In genomic region chr1:150605451-150605731, GRCh38 we compare ENCODE assay signal across 8 cellular contexts. TPM values are rescaled to one million over a fixed set of nuclear protein-coding genes. Genes with fewer than 3 reads are reported as not detected.
DNase-seq lines count a peak whose midpoint lies in the region; ATAC-seq, FAIRE-seq and TF ChIP-seq lines count a peak whose summit lies in the region.
"Not testable (repeated sequence)": the region's sequence is repeated elsewhere in the genome, so short reads cannot be mapped to it uniquely, and the experiment has no call there.

No MANE protein-coding gene starts in this region.

- CTCF ChIA-PET in A549 (lab: Yijun Ruan, JAX) (interaction anchor here (0.7 to 9.7 kb wide), 5 partner anchors 16 to 45 kb away, joined by 4 to 53 read pairs (median 6); no protein-coding TSS in a partner anchor), MCF 10A (lab: Yijun Ruan, JAX) (interaction anchor here (0.7 to 1.3 kb wide), 4 partner anchors 14 to 53 kb away, joined by 3 to 4 read pairs (median 3); no protein-coding TSS in a partner anchor)
- CTCF ChIA-PET in activated CD4-positive, alpha-beta T cell treated with anti-CD3 and anti-CD28 coated beads for 36 hours (lab: Charles Lee) = interaction anchor here (0.7 kb wide), 1 partner anchor 108 kb away, joined by 3 read pairs; no protein-coding TSS in a partner anchor

- not testable (repeated sequence) for H3K27me3 ChIP-seq in HUES48 (ENCODE audit: control insufficient read depth, insufficient read depth, low read length); fibroblast of lung (ENCODE audit: control insufficient read depth, insufficient read depth, low read length); lung (ENCODE audit: control insufficient read depth, insufficient read depth); thoracic aorta (replicated peaks; ENCODE audit: insufficient read depth)

- H4K20me1 ChIP-seq in fibroblast of lung (ENCODE audit: control insufficient read depth, extremely low read depth, insufficient read depth, low read length) = not testable (repeated sequence)

- FAIRE-seq in A549 (lab: Jason Lieb, UNC) = not testable (repeated sequence)

- not testable (repeated sequence) for TF ChIP-seq CTCF in A549 (IDR thresholded peaks at IDR 0.05); MCF 10A (IDR thresholded peaks at IDR 0.05; ENCODE audit: unreplicated experiment); fibroblast of lung (conservative IDR thresholded peaks at IDR 0.05 in 1 of 2, IDR thresholded peaks at IDR 0.05 in 1 of 2; ENCODE audit: low read depth in 1 of 2, low read length in 2 of 2); lung (IDR thresholded peaks at IDR 0.05; ENCODE audit: control extremely low read depth, extremely low read depth); thoracic aorta (IDR thresholded peaks at IDR 0.05)

- not testable (repeated sequence) for H3K9me3 Mint-ChIP-seq in activated CD4-positive, alpha-beta T cell treated with anti-CD3 and anti-CD28 coated beads for 36 hours (ENCODE audit: low read depth); MCF 10A (ENCODE audit: unreplicated experiment)

- not testable (repeated sequence) for H3K9ac ChIP-seq in HUES48 (ENCODE audit: low read depth, low read length); fibroblast of lung (ENCODE audit: insufficient read depth, low read length)

- H3K4me3 Mint-ChIP-seq in activated CD4-positive, alpha-beta T cell treated with anti-CD3 and anti-CD28 coated beads for 36 hours; MCF 10A (ENCODE audit: unreplicated experiment): not testable (repeated sequence)

- H3K4me2 ChIP-seq in A549 = peak overlapping the region; percentile 65
- not testable (repeated sequence) for H3K4me2 ChIP-seq in fibroblast of lung (ENCODE audit: extremely low read depth, insufficient read depth, low read length)

- H3K36me3 ChIP-seq in HUES48 (ENCODE audit: control insufficient read depth, insufficient read depth, low read length); fibroblast of lung (ENCODE audit: control insufficient read depth, insufficient read depth, low read length); lung (ENCODE audit: control insufficient read depth in 2 of 2, insufficient read depth in 2 of 2, low read length in 2 of 2); thoracic aorta: not testable (repeated sequence)

- H3K27ac ChIP-seq in A549 = peak overlapping the region; percentile 89
- peak overlapping the region; percentile 97 for H3K27ac ChIP-seq in HUES48 (ENCODE audit: low read depth, low read length)
- H3K27ac ChIP-seq in fibroblast of lung (ENCODE audit: insufficient read depth, low read length) = peak overlapping the region; percentile 96
- H3K27ac ChIP-seq in lung (ENCODE audit: low read depth in 1 of 2, low read length in 1 of 2) = peak overlapping the region; percentile 56 to 87
- H3K27ac ChIP-seq in thoracic aorta = peak overlapping the region; percentile 40 to 65

- not testable (repeated sequence) for BruUV-seq in MCF 10A (replicated peaks; lab: Mats Ljungman, UMichigan)

- TF ChIP-seq POLR2A in A549 (IDR thresholded peaks at IDR 0.05; ENCODE audit: low read length) = not testable (repeated sequence)

- H3K36me3 Mint-ChIP-seq in activated CD4-positive, alpha-beta T cell treated with anti-CD3 and anti-CD28 coated beads for 36 hours (ENCODE audit: low read depth) = not testable (repeated sequence)
- H3K36me3 Mint-ChIP-seq in MCF 10A (ENCODE audit: insufficient read depth, unreplicated experiment) = peaks cover 40% of the 10 kb centered on the region

- ATAC-seq in A549; activated CD4-positive, alpha-beta T cell treated with anti-CD3 and anti-CD28 coated beads for 36 hours; lung (ENCODE audit: insufficient read depth, low FRiP score); thoracic aorta (ENCODE audit: insufficient number of reproducible peaks, low FRiP score, low read depth): not testable (repeated sequence)

- H3K4me1 ChIP-seq in A549 (peaks cover 47% of the 10 kb centered on the region), HUES48 (ENCODE audit: control insufficient read depth, insufficient read depth, low read length) (peaks cover 24% of the 10 kb centered on the region), lung (ENCODE audit: control insufficient read depth in 2 of 2, insufficient read depth in 2 of 2, low read length in 2 of 2) (peaks cover 5 to 16% of the 10 kb centered on the region in 2 donors), thoracic aorta (ENCODE audit: control insufficient read depth in 1 of 2, low read depth in 2 of 2) (peaks cover 18 to 31% of the 10 kb centered on the region in 2 donors)
- not testable (repeated sequence) for H3K4me1 ChIP-seq in fibroblast of lung (ENCODE audit: control insufficient read depth, extremely low read depth, insufficient read depth, low read length)

- H3K27me3 Mint-ChIP-seq in activated CD4-positive, alpha-beta T cell treated with anti-CD3 and anti-CD28 coated beads for 36 hours; MCF 10A (ENCODE audit: insufficient read depth, unreplicated experiment): not testable (repeated sequence)

- not testable (repeated sequence) for H2AFZ ChIP-seq in fibroblast of lung (ENCODE audit: low read length)

- TF ChIP-seq RAD21 in A549 (conservative IDR thresholded peaks at IDR 0.05 in 1 of 2, IDR thresholded peaks at IDR 0.05 in 1 of 2) = not testable (repeated sequence)

- not testable (repeated sequence) for H3K79me2 ChIP-seq in fibroblast of lung (ENCODE audit: control insufficient read depth, insufficient read depth, low read length)

- TF ChIP-seq EP300 in A549 (IDR thresholded peaks at IDR 0.05) = not testable (repeated sequence)

- not testable (repeated sequence) for H3K4me3 ChIP-seq in A549; HUES48 (ENCODE audit: low read depth, low read length); fibroblast of lung (replicated peaks in 1 of 4; ENCODE audit: control extremely low read depth in 1 of 4, insufficient read depth in 1 of 4, low read depth in 3 of 4, low read length in 4 of 4); lung; thoracic aorta

- WGBS in A549 (ENCODE audit: missing lambda C conversion rate) = 85% methylated on average over 3 of the region's 3 CpGs
- WGBS in lung, 2 donors = 98 to 100% methylated on average over 3 of the region's 3 CpGs

- not testable (repeated sequence) for DNase-seq in A549 (ENCODE audit: low read depth in 1 of 2, low spot score in 1 of 2); activated CD4-positive, alpha-beta T cell treated with anti-CD3 and anti-CD28 coated beads for 36 hours; MCF 10A (ENCODE audit: unreplicated experiment); fibroblast of lung (ENCODE audit: low read depth in 2 of 2); lung (ENCODE audit: low spot score); thoracic aorta (ENCODE audit: low spot score)
- DNase-seq in posterior vena cava (ENCODE audit: low spot score) = peak; percentile 17

- peaks cover 27% of the 10 kb centered on the region for H3K4me1 Mint-ChIP-seq in activated CD4-positive, alpha-beta T cell treated with anti-CD3 and anti-CD28 coated beads for 36 hours
- peaks cover 22% of the 10 kb centered on the region for H3K4me1 Mint-ChIP-seq in MCF 10A (ENCODE audit: insufficient read depth, unreplicated experiment)

- POLR2A ChIA-PET in A549 (lab: Yijun Ruan, JAX) (interaction anchor here (0.6 to 3.4 kb wide), 2 partner anchors 26 to 371 kb away, joined by 3 to 49 read pairs; partner anchors contain the start of gene MCL1), MCF 10A (lab: Yijun Ruan, JAX) (interaction anchor here (0.6 to 5.3 kb wide), 8 partner anchors 15 to 593 kb away, joined by 3 to 59 read pairs (median 14); partner anchors contain the start of genes ENSA and MCL1)
- POLR2A ChIA-PET in activated CD4-positive, alpha-beta T cell treated with anti-CD3 and anti-CD28 coated beads for 36 hours (lab: Charles Lee) = interaction anchor here (1.5 kb wide), 1 partner anchor 26 kb away, joined by 3 read pairs; the partner anchor contains the start of gene MCL1

- intact Hi-C loops in activated CD4-positive, alpha-beta T cell treated with anti-CD3 and anti-CD28 coated beads for 36 hours (cut with DNase I, micrococcal nuclease); MCF 10A (cut with micrococcal nuclease); posterior vena cava (cut with DNase I): not testable (repeated sequence)

- not testable (repeated sequence) for H3K9me3 ChIP-seq in A549; HUES48 (ENCODE audit: control insufficient read depth, insufficient read depth, low read length); fibroblast of lung (ENCODE audit: control insufficient read depth, insufficient read depth, low read depth, low read length); lung (ENCODE audit: control insufficient read depth in 2 of 2, insufficient read depth in 1 of 2, low read length in 1 of 2); thoracic aorta

- peak overlapping the region; percentile 42 for H3K27ac Mint-ChIP-seq in activated CD4-positive, alpha-beta T cell treated with anti-CD3 and anti-CD28 coated beads for 36 hours
- H3K27ac Mint-ChIP-seq in MCF 10A (ENCODE audit: low read depth, unreplicated experiment) = peak overlapping the region; percentile 94

RNA-seq across cellular contexts. Expression of gene ENSA, which starts 24.0 kb away (rescaled TPM):
- polyA plus RNA-seq in A549 (2011; rRNA removed) (61.2 and 67.9 TPM in 2 replicates), A549 (2017; fragmentation: RNase III; extraction: RNeasy Plus Mini Kit Qiagen cat#74134 plus additional on column Dnase treatment) (117 to 128 TPM (median 121 TPM) in 3 replicates), fibroblast of lung (112 and 184 TPM in 2 replicates), lung (100 to 1,000 TPM; 133 to 184 TPM)
- 44.7 and 49.2 TPM in 2 replicates for polyA plus RNA-seq in A549 (2012; cell fraction: cytosol; rRNA removed)
- polyA plus RNA-seq in A549 (2012; cell fraction: nucleus; rRNA removed) = 19.4 and 22.9 TPM in 2 replicates
- polyA minus RNA-seq in A549 (2011; rRNA and poly(A)+ RNA removed) = 23.9 and 24.4 TPM in 2 replicates
- total RNA-seq in activated CD4-positive, alpha-beta T cell treated with anti-CD3 and anti-CD28 coated beads for 36 hours = 100 to 1,000 TPM; 197 to 240 TPM
- total RNA-seq in MCF 10A (2022) (261 and 294 TPM in 2 replicates), fibroblast of lung (53.7 and 78.1 TPM in 2 replicates), lung (100 to 1,000 TPM; 133 to 245 TPM), posterior vena cava (100 to 1,000 TPM; 149 to 156 TPM), thoracic aorta (10 to 100 TPM; 85.7 to 94.5 TPM)
- polyA plus RNA-seq in fibroblast of lung (2012) = 86.2 and 127 TPM in 2 replicates
- polyA minus RNA-seq in fibroblast of lung (ENCODE audit: low replicate concordance) = 23.7 and 26.6 TPM in 2 replicates

RNA-seq across cellular contexts. Expression of gene MCL1, which starts 26.0 kb away (rescaled TPM):
- polyA plus RNA-seq in A549 (2011; rRNA removed) (145 and 202 TPM in 2 replicates), A549 (2017; fragmentation: RNase III; extraction: RNeasy Plus Mini Kit Qiagen cat#74134 plus additional on column Dnase treatment) (77.5 to 80.0 TPM (median 78.6 TPM) in 3 replicates), fibroblast of lung (108 and 136 TPM in 2 replicates), lung (100 to 1,000 TPM; 109 to 307 TPM)
- polyA plus RNA-seq in A549 (2012; cell fraction: cytosol; rRNA removed) = 54.2 and 63.4 TPM in 2 replicates
- polyA plus RNA-seq in A549 (2012; cell fraction: nucleus; rRNA removed) = 178 and 186 TPM in 2 replicates
- 144 and 151 TPM in 2 replicates for polyA minus RNA-seq in A549 (2011; rRNA and poly(A)+ RNA removed)
- total RNA-seq in activated CD4-positive, alpha-beta T cell treated with anti-CD3 and anti-CD28 coated beads for 36 hours = 100 to 1,000 TPM; 185 to 265 TPM
- total RNA-seq in MCF 10A (2022) (497 and 624 TPM in 2 replicates), fibroblast of lung (232 and 233 TPM in 2 replicates), lung (100 to 1,000 TPM; 293 to 336 TPM), posterior vena cava (100 to 1,000 TPM; 210 to 267 TPM), thoracic aorta (100 to 1,000 TPM; 588 to 607 TPM)
- 105 and 138 TPM in 2 replicates for polyA plus RNA-seq in fibroblast of lung (2012)
- 24.4 and 91.5 TPM in 2 replicates for polyA minus RNA-seq in fibroblast of lung (ENCODE audit: low replicate concordance)

RNA-seq across cellular contexts. Expression of gene ADAMTSL4, which starts 56.2 kb away (rescaled TPM):
- 1.3 and 1.8 TPM in 2 replicates for polyA plus RNA-seq in A549 (2011; rRNA removed)
- 3.1 and 3.6 TPM in 2 replicates for polyA plus RNA-seq in A549 (2012; cell fraction: cytosol; rRNA removed)
- 15.6 and 15.8 TPM in 2 replicates for polyA plus RNA-seq in A549 (2012; cell fraction: nucleus; rRNA removed)
- 1.3 to 2.0 TPM (median 1.5 TPM) in 3 replicates for polyA plus RNA-seq in A549 (2017; fragmentation: RNase III; extraction: RNeasy Plus Mini Kit Qiagen cat#74134 plus additional on column Dnase treatment)
- 0.54 and 1.2 TPM in 2 replicates for polyA minus RNA-seq in A549 (2011; rRNA and poly(A)+ RNA removed)
- total RNA-seq in activated CD4-positive, alpha-beta T cell treated with anti-CD3 and anti-CD28 coated beads for 36 hours = under 1 TPM; 0.28 to 0.59 TPM
- total RNA-seq in MCF 10A (2022) = 9.6 and 13.3 TPM in 2 replicates
- 6.4 and 13.0 TPM in 2 replicates for total RNA-seq in fibroblast of lung
- polyA plus RNA-seq in fibroblast of lung = 7.3 and 19.8 TPM in 2 replicates
- 12.6 and 25.9 TPM in 2 replicates for polyA plus RNA-seq in fibroblast of lung (2012)
- 16.6 and 30.2 TPM in 2 replicates for polyA minus RNA-seq in fibroblast of lung (ENCODE audit: low replicate concordance)
- 100 to 1,000 TPM in 1 of 2 donors, 10 to 100 TPM in 1; 23.2 to 104 TPM for total RNA-seq in lung
- polyA plus RNA-seq in lung = 10 to 100 TPM; 36.4 to 59.5 TPM
- total RNA-seq in posterior vena cava = 10 to 100 TPM; 79.6 to 99.6 TPM
- total RNA-seq in thoracic aorta = 10 to 100 TPM; 28.4 to 45.1 TPM
